ENCODE assay signal across 8 cellular contexts in genomic region chr4:112075129-112075753, GRCh38.
DNase-seq lines count a peak whose midpoint lies in the region; ATAC-seq and TF ChIP-seq lines count a peak whose summit lies in the region.

No MANE protein-coding gene starts in this region.

- no peak overlapping the region for H3K23ac ChIP-seq in mesendoderm (ENCODE audit: low read length)

- H3K9ac ChIP-seq in mesendoderm (ENCODE audit: low read length), result no peak overlapping the region

- H3K79me1 ChIP-seq in mesendoderm (ENCODE audit: low read length), result no peaks in the 10 kb centered on the region

- H3K4me2 ChIP-seq in mesendoderm (ENCODE audit: low read length), result no peak overlapping the region

- H2BK15ac ChIP-seq in mesendoderm (replicated peaks; ENCODE audit: low read depth), result no peak overlapping the region

- H3K4me3 ChIP-seq in choroid plexus epithelial cell (ENCODE audit: low read depth, low read length) (no peak overlapping the region), mesendoderm (ENCODE audit: low read length) (no peak overlapping the region)

- no peak overlapping the region for H3K18ac ChIP-seq in mesendoderm (ENCODE audit: low read length)

- no peak overlapping the region for H3K56ac ChIP-seq in mesendoderm (ENCODE audit: low read length)

- no peak overlapping the region for H2AK5ac ChIP-seq in mesendoderm (ENCODE audit: low read length)

- peaks cover 3% of the 10 kb centered on the region for H3K4me1 ChIP-seq in mesendoderm (ENCODE audit: control insufficient read depth, low read depth, low read length)

- peak; percentile 24 for DNase-seq in NCI-H510A treated with DMSO at 0.1 percent for 48 hours (lab: John Stamatoyannopoulos, UW)
- no peak for DNase-seq in NCI-H510A (lab: John Stamatoyannopoulos, UW)
- peak; percentile 61 for DNase-seq in HS-27A (ENCODE audit: low read depth)
- DNase-seq in RPMI8226, result peak; percentile 47
- DNase-seq in choroid plexus epithelial cell (ENCODE audit: low read depth), result peak; percentile 80
- DNase-seq in mesendoderm, result peak; percentile 71
- DNase-seq in ureter (ENCODE audit: low spot score), result no peak

- H3K4ac ChIP-seq in mesendoderm (ENCODE audit: low read depth, low read length), result no peak overlapping the region

- no peak overlapping the region for H3K27ac ChIP-seq in mesendoderm (ENCODE audit: low read depth, low read length)

- H3K27me3 ChIP-seq in mesendoderm (ENCODE audit: insufficient read depth, low read length, poor library complexity), result no peaks in the 10 kb centered on the region

- no CpG with 5 or more reads among the region's 4 CpGs for WGBS in mesendoderm (ENCODE audit: extremely low coverage, insufficient coverage, low lambda C conversion rate)

- H4K5ac ChIP-seq in mesendoderm (ENCODE audit: low read length), result no peak overlapping the region

- peak; percentile 76 for ATAC-seq in GM21367 (IDR thresholded peaks at IDR 0.05; ENCODE audit: unreplicated experiment)

- H3K79me2 ChIP-seq in mesendoderm (ENCODE audit: control insufficient read depth, insufficient read depth, low read length), result no peaks in the 10 kb centered on the region

- no peak overlapping the region for H4K8ac ChIP-seq in mesendoderm (ENCODE audit: low read depth, low read length)

- no peak overlapping the region for H2BK5ac ChIP-seq in mesendoderm (ENCODE audit: low read length)

- H3K36me3 ChIP-seq in mesendoderm (ENCODE audit: control insufficient read depth, insufficient read depth, low read length), result no peaks in the 10 kb centered on the region

- peak; percentile 83 for TF ChIP-seq CTCF in choroid plexus epithelial cell (conservative IDR thresholded peaks at IDR 0.05; ENCODE audit: low read depth, low read length)

- no peak overlapping the region for H2BK120ac ChIP-seq in mesendoderm (ENCODE audit: low read depth, low read length)

Comparison
In these comparisons a context has a peak if more than half of its experiments do, and no peak if none do; other contexts are left out.
1. DNase-seq: peak in NCI-H510A treated with DMSO at 0.1 percent for 48 hours (single experiment), HS-27A (single experiment), RPMI8226 (single experiment), choroid plexus epithelial cell (single experiment) and mesendoderm (single experiment); none in NCI-H510A (single experiment) and ureter (single experiment).